Comparison of ENCODE assay signal across 9 cellular contexts in genomic region chr16:75379339-75379738, GRCh38. TPM values are rescaled to one million over a fixed set of nuclear protein-coding genes. Genes with fewer than 3 reads are reported as not detected.
DNase-seq lines count a peak whose midpoint lies in the region; ATAC-seq and TF ChIP-seq lines count a peak whose summit lies in the region.
"Had no signal": no experiment of that assay in that cellular context is flagged by ENCODE, and none has a peak within 500 bp of the region (broad histone marks: within the 10 kb centered on the region; RNA-seq: fewer than 3 reads in every experiment).

No MANE protein-coding gene starts in this region.

- TF ChIP-seq CTCF in PC-3 (conservative IDR thresholded peaks at IDR 0.05; ENCODE audit: low read depth, low read length) = no peak
- no peak for TF ChIP-seq CTCF in type B pancreatic cell (conservative IDR thresholded peaks at IDR 0.05)

- no CpG with 5 or more reads among the region's 1 CpG for WGBS in mesendoderm (ENCODE audit: extremely low coverage, insufficient coverage, low lambda C conversion rate)

- CTCF ChIA-PET in PC-3 (lab: Charles Lee) = interaction anchor here (0.7 kb wide), 1 partner anchor 145 kb away, joined by 4 read pairs; no protein-coding TSS in a partner anchor

- no peak overlapping the region for H3K27ac Mint-ChIP-seq in type B pancreatic cell

- no peak overlapping the region for H3K4me3 Mint-ChIP-seq in type B pancreatic cell

- no peak overlapping the region for H3K56ac ChIP-seq in mesendoderm (ENCODE audit: low read length)

- POLR2A ChIA-PET in PC-3 (lab: Charles Lee; ENCODE audit: unreplicated experiment) = interaction anchor here (0.5 to 1.5 kb wide), 2 partner anchors 45 to 74 kb away, joined by 3 to 5 read pairs; no protein-coding TSS in a partner anchor

- peaks cover 31% of the 10 kb centered on the region for H3K4me1 Mint-ChIP-seq in type B pancreatic cell (ENCODE audit: unreplicated experiment)

- H3K23ac ChIP-seq in mesendoderm (ENCODE audit: low read length) = no peak overlapping the region

- H3K27ac ChIP-seq in ACC112 (ENCODE audit: low read depth, low read length) (peak overlapping the region; percentile 95), PC-3 (ENCODE audit: low read length) (peak overlapping the region; percentile 80), mesendoderm (ENCODE audit: low read depth, low read length) (no peak overlapping the region)

- peaks cover 11% of the 10 kb centered on the region for H3K36me3 Mint-ChIP-seq in type B pancreatic cell

- no peak overlapping the region for H2BK15ac ChIP-seq in mesendoderm (replicated peaks; ENCODE audit: low read depth)

- BruUV-seq in PC-3 (replicated peaks; lab: Mats Ljungman, UMichigan) = no TSS peak

- intact Hi-C loops in PC-3 (cut with micrococcal nuclease) = no loop called here

- H4K20me1 ChIP-seq in PC-3 (ENCODE audit: low read length) = no peaks in the 10 kb centered on the region

- H3K9me3 Mint-ChIP-seq in type B pancreatic cell = no peaks in the 10 kb centered on the region

- H3K18ac ChIP-seq in mesendoderm (ENCODE audit: low read length) = no peak overlapping the region

- no peak overlapping the region for H3K4ac ChIP-seq in mesendoderm (ENCODE audit: low read depth, low read length)

- no peaks in the 10 kb centered on the region for H3K27me3 ChIP-seq in ACC112 (ENCODE audit: insufficient read depth, low read length)
- no peaks in the 10 kb centered on the region for H3K27me3 ChIP-seq in PC-3 (ENCODE audit: low read length)
- no peaks in the 10 kb centered on the region for H3K27me3 ChIP-seq in mesendoderm (ENCODE audit: insufficient read depth, low read length, poor library complexity)

- H2BK120ac ChIP-seq in mesendoderm (ENCODE audit: low read depth, low read length) = no peak overlapping the region

- H3K36me3 ChIP-seq in ACC112 (ENCODE audit: insufficient read depth, low read length) (peaks cover 4% of the 10 kb centered on the region; the same call in 1 of the 2 replicates), PC-3 (ENCODE audit: low read depth, low read length) (no peaks in the 10 kb centered on the region; the same call in 1 of the 2 replicates), mesendoderm (ENCODE audit: control insufficient read depth, insufficient read depth, low read length) (no peaks in the 10 kb centered on the region)

- H3K9ac ChIP-seq in PC-3 (ENCODE audit: low read length) = no peak overlapping the region
- no peak overlapping the region for H3K9ac ChIP-seq in mesendoderm (ENCODE audit: low read length)

- ATAC-seq in GM18870 (IDR thresholded peaks at IDR 0.05; ENCODE audit: unreplicated experiment) (peak; percentile 66), HG02798 (IDR thresholded peaks at IDR 0.05; ENCODE audit: poor library complexity, unreplicated experiment) (peak; percentile 51), PC-3 (no peak), HG03135 (IDR thresholded peaks at IDR 0.05; ENCODE audit: unreplicated experiment) (no peak)

- no peak overlapping the region for H4K5ac ChIP-seq in mesendoderm (ENCODE audit: low read length)

- H3K4me3 ChIP-seq in ACC112 (ENCODE audit: low read depth, low read length) (no peak overlapping the region), PC-3 (ENCODE audit: low read length) (no peak overlapping the region), mesendoderm (ENCODE audit: low read length) (no peak overlapping the region)

- no peak overlapping the region for H2BK5ac ChIP-seq in mesendoderm (ENCODE audit: low read length)

- no peaks in the 10 kb centered on the region for H3K9me3 ChIP-seq in PC-3 (ENCODE audit: low read length)

- peaks cover 4% of the 10 kb centered on the region for H3K79me2 ChIP-seq in ACC112 (ENCODE audit: control insufficient read depth, insufficient read depth, low read length, unreplicated experiment)
- no peaks in the 10 kb centered on the region for H3K79me2 ChIP-seq in PC-3 (ENCODE audit: low read length)
- no peaks in the 10 kb centered on the region for H3K79me2 ChIP-seq in mesendoderm (ENCODE audit: control insufficient read depth, insufficient read depth, low read length)

- H3K4me1 ChIP-seq in ACC112 (ENCODE audit: control insufficient read depth, insufficient read depth, low read length, unreplicated experiment) = peaks cover 53% of the 10 kb centered on the region
- H3K4me1 ChIP-seq in PC-3 (ENCODE audit: insufficient read depth, low read length) = peaks cover 22% of the 10 kb centered on the region
- no peaks in the 10 kb centered on the region for H3K4me1 ChIP-seq in mesendoderm (ENCODE audit: control insufficient read depth, low read depth, low read length)

- H3K4me2 ChIP-seq in PC-3 (ENCODE audit: low read length) (no peak overlapping the region), mesendoderm (ENCODE audit: low read length) (no peak overlapping the region)

- H4K8ac ChIP-seq in mesendoderm (ENCODE audit: low read depth, low read length) = no peak overlapping the region

- H2AK5ac ChIP-seq in mesendoderm (ENCODE audit: low read length) = no peak overlapping the region

- H3K9me2 ChIP-seq in PC-3 (replicated peaks; ENCODE audit: low read length) = no peaks in the 10 kb centered on the region

- DNase-seq in PC-3 (no peak), type B pancreatic cell (ENCODE audit: extremely low spot score, unreplicated experiment) (no peak), H4 (ENCODE audit: low spot score) (no peak), mesendoderm (no peak)
- DNase-seq: NCI-H187 treated with DMSO at 0.1 percent for 48 hours had no signal

- H3K79me1 ChIP-seq in mesendoderm (ENCODE audit: low read length) = no peaks in the 10 kb centered on the region

- no peaks in the 10 kb centered on the region for H3F3A ChIP-seq in PC-3 (ENCODE audit: low read length, unreplicated experiment)

- no peaks in the 10 kb centered on the region for H3K27me3 Mint-ChIP-seq in type B pancreatic cell

- H2AFZ ChIP-seq in ACC112 (ENCODE audit: low read length, unreplicated experiment) (no peak overlapping the region), PC-3 (ENCODE audit: low read length) (no peak overlapping the region)

RNA-seq across cellular contexts. Expression of gene CFDP1, which starts 54.0 kb away (rescaled TPM):
- total RNA-seq in PC-3 (2014; rRNA removed) (27.3 and 32.1 TPM in 2 replicates), type B pancreatic cell (ENCODE audit: low replicate concordance) (62.5 and 84.9 TPM in 2 replicates)
- total RNA-seq in H4 (2014; rRNA removed; shearing (Covaris generic)) = 53.3 and 65.4 TPM in 2 replicates
- 101 TPM for polyA plus RNA-seq in mesendoderm (2013, experiment 1 of 2)
- polyA plus RNA-seq in mesendoderm (2013, experiment 2 of 2) = 104 TPM

Comparison
In these comparisons a context has a peak if more than half of its experiments do, and no peak if none do; other contexts are left out.
1. ATAC-seq: peak in GM18870 (single experiment) and HG02798 (single experiment); none in PC-3 (single experiment) and HG03135 (single experiment).